Comparison of ENCODE assay signal across 17 cellular contexts in genomic region chr3:155978324-155978723, GRCh38.
DNase-seq lines count a peak whose midpoint lies in the region; ATAC-seq, FAIRE-seq and TF ChIP-seq lines count a peak whose summit lies in the region.
"Had no signal": no experiment of that assay in that cellular context is flagged by ENCODE, and none has a peak within 500 bp of the region (broad histone marks: within the 10 kb centered on the region; RNA-seq: fewer than 3 reads in every experiment).

No MANE protein-coding gene starts in this region.

- H3F3A ChIP-seq in PC-9 (ENCODE audit: insufficient read depth, low read depth), result no peaks in the 10 kb centered on the region

- H3K27ac Mint-ChIP-seq in activated CD8-positive, alpha-beta T cell treated with anti-CD3 and anti-CD28 coated beads, Interleukin-2, amount 10 ng/mL, durations not matched to agents 7 days and 5 days, result no peak overlapping the region
- H3K27ac Mint-ChIP-seq: activated naive CD8-positive, alpha-beta T cell treated with anti-CD3 and anti-CD28 coated beads, Interleukin-2, amount 10 ng/mL, durations not matched to agents 7 days and 5 days had no signal

- ATAC-seq in Right ventricle myocardium inferior, result no peak
- ATAC-seq in activated CD8-positive, alpha-beta T cell treated with anti-CD3 and anti-CD28 coated beads, Interleukin-2, amount 10 ng/mL, durations not matched to agents 7 days and 5 days, result no peak

- H3K9me3 ChIP-seq in left ventricle myocardium inferior (replicated peaks) (no peaks in the 10 kb centered on the region), PC-9 (ENCODE audit: insufficient read depth, low read depth) (no peaks in the 10 kb centered on the region), Karpas-422 (ENCODE audit: low read length) (no peaks in the 10 kb centered on the region)
- H3K9me3 ChIP-seq: BLaER1, upper lobe of left lung had no signal

- DNase-seq in left ventricle myocardium inferior, result no peak
- no peak for DNase-seq in Right ventricle myocardium inferior (ENCODE audit: missing footprints)
- DNase-seq in PC-9, result no peak
- DNase-seq in fibroblast of pulmonary artery (ENCODE audit: low read depth), result no peak
- DNase-seq in activated CD8-positive, alpha-beta T cell treated with anti-CD3 and anti-CD28 coated beads, Interleukin-2, amount 10 ng/mL, durations not matched to agents 7 days and 5 days, result no peak
- DNase-seq in H54 (ENCODE audit: insufficient read length, low spot score), result no peak
- no peak for DNase-seq in NCI-H2196 (lab: John Stamatoyannopoulos, UW; ENCODE audit: unreplicated experiment)
- no peak for DNase-seq in Karpas-422
- DNase-seq: activated CD4-positive, alpha-beta T cell treated with anti-CD3 and anti-CD28 coated beads for 1 hour; activated naive CD8-positive, alpha-beta T cell treated with anti-CD3 and anti-CD28 coated beads, Interleukin-2, amount 10 ng/mL, durations not matched to agents 7 days and 5 days; activated T-cell treated with anti-CD3 and anti-CD28 coated beads for 4 hours; cortex of kidney; midbrain; NCI-H1694 treated with DMSO at 0.1 percent for 48 hours; stimulated activated CD8-positive, alpha-beta memory T cell treated with anti-CD3 and anti-CD28 coated beads, Interleukin-4, amount 100 ng/mL, for 48 hours had no signal

- no peak for TF ChIP-seq POLR2A in H54 (IDR thresholded peaks at IDR 0.05; ENCODE audit: low read depth, low read length)

- H3K36me3 ChIP-seq in left ventricle myocardium inferior (no peaks in the 10 kb centered on the region), PC-9 (ENCODE audit: low read depth) (no peaks in the 10 kb centered on the region), Karpas-422 (ENCODE audit: insufficient read depth, low read length) (no peaks in the 10 kb centered on the region)
- H3K36me3 ChIP-seq: BLaER1, upper lobe of left lung had no signal

- H3K4me1 ChIP-seq in left ventricle myocardium inferior (no peaks in the 10 kb centered on the region), PC-9 (replicated peaks; ENCODE audit: insufficient read depth) (no peaks in the 10 kb centered on the region), Karpas-422 (ENCODE audit: low read length) (no peaks in the 10 kb centered on the region)
- H3K4me1 ChIP-seq: BLaER1, upper lobe of left lung had no signal

- H3K79me2 ChIP-seq in PC-9 (ENCODE audit: low read depth) (no peaks in the 10 kb centered on the region), Karpas-422 (ENCODE audit: low read length) (no peaks in the 10 kb centered on the region)

- no peaks in the 10 kb centered on the region for H3K9me3 Mint-ChIP-seq in activated CD8-positive, alpha-beta T cell treated with anti-CD3 and anti-CD28 coated beads, Interleukin-2, amount 10 ng/mL, durations not matched to agents 7 days and 5 days (ENCODE audit: insufficient read depth)
- H3K9me3 Mint-ChIP-seq: activated naive CD8-positive, alpha-beta T cell treated with anti-CD3 and anti-CD28 coated beads, Interleukin-2, amount 10 ng/mL, durations not matched to agents 7 days and 5 days had no signal

- intact Hi-C loops in left ventricle myocardium inferior (cut with micrococcal nuclease), result no loop called here
- intact Hi-C loops in Right ventricle myocardium inferior (cut with DNase I), result no loop called here
- intact Hi-C loops in PC-9 (cut with micrococcal nuclease; ENCODE audit: unreplicated experiment), result no loop called here

- H3K4me1 Mint-ChIP-seq in activated CD8-positive, alpha-beta T cell treated with anti-CD3 and anti-CD28 coated beads, Interleukin-2, amount 10 ng/mL, durations not matched to agents 7 days and 5 days (ENCODE audit: low read depth), result no peaks in the 10 kb centered on the region
- H3K4me1 Mint-ChIP-seq: activated naive CD8-positive, alpha-beta T cell treated with anti-CD3 and anti-CD28 coated beads, Interleukin-2, amount 10 ng/mL, durations not matched to agents 7 days and 5 days had no signal

- no peak overlapping the region for H3K9ac ChIP-seq in Karpas-422 (ENCODE audit: low read length)
- H3K9ac ChIP-seq: BLaER1 had no signal

- TF ChIP-seq CTCF in left ventricle myocardium inferior (IDR thresholded peaks at IDR 0.05; ENCODE audit: borderline replicate concordance) (peak; percentile 9), PC-9 (conservative IDR thresholded peaks at IDR 0.05) (peak; percentile 44; the same call in 1 of the 2 replicates), fibroblast of pulmonary artery (IDR thresholded peaks at IDR 0.05; ENCODE audit: low read length, missing control alignments) (peak; percentile 44)

- H3K4me3 Mint-ChIP-seq in activated CD8-positive, alpha-beta T cell treated with anti-CD3 and anti-CD28 coated beads, Interleukin-2, amount 10 ng/mL, durations not matched to agents 7 days and 5 days, result no peak overlapping the region
- H3K4me3 Mint-ChIP-seq: activated naive CD8-positive, alpha-beta T cell treated with anti-CD3 and anti-CD28 coated beads, Interleukin-2, amount 10 ng/mL, durations not matched to agents 7 days and 5 days had no signal

- no peaks in the 10 kb centered on the region for H3K36me3 Mint-ChIP-seq in activated CD8-positive, alpha-beta T cell treated with anti-CD3 and anti-CD28 coated beads, Interleukin-2, amount 10 ng/mL, durations not matched to agents 7 days and 5 days (ENCODE audit: low read depth)
- H3K36me3 Mint-ChIP-seq: activated naive CD8-positive, alpha-beta T cell treated with anti-CD3 and anti-CD28 coated beads, Interleukin-2, amount 10 ng/mL, durations not matched to agents 7 days and 5 days had no signal

- H3K4me3 ChIP-seq in left ventricle myocardium inferior (no peak overlapping the region), PC-9 (no peak overlapping the region), fibroblast of pulmonary artery (replicated peaks; ENCODE audit: low read depth, low read length) (no peak overlapping the region), Karpas-422 (ENCODE audit: low read length) (no peak overlapping the region)
- H3K4me3 ChIP-seq: BLaER1, upper lobe of left lung had no signal

- no TSS peak for BruUV-seq in PC-9 (replicated peaks; lab: Mats Ljungman, UMichigan)

- POLR2A ChIA-PET in PC-9 (lab: Charles Lee; ENCODE audit: unreplicated experiment), result no interaction called here
- POLR2A ChIA-PET in activated CD8-positive, alpha-beta T cell treated with anti-CD3 and anti-CD28 coated beads, Interleukin-2, amount 10 ng/mL, durations not matched to agents 7 days and 5 days (lab: Charles Lee), result no interaction called here

- FAIRE-seq in H54 (lab: Jason Lieb, UNC), result no peak

- no peaks in the 10 kb centered on the region for H3K27me3 ChIP-seq in left ventricle myocardium inferior (ENCODE audit: low read depth)
- no peaks in the 10 kb centered on the region for H3K27me3 ChIP-seq in PC-9 (ENCODE audit: insufficient read depth, low read depth)
- no peaks in the 10 kb centered on the region for H3K27me3 ChIP-seq in Karpas-422 (ENCODE audit: low read length)
- H3K27me3 ChIP-seq: BLaER1, upper lobe of left lung had no signal

- H3K27me3 Mint-ChIP-seq in activated CD8-positive, alpha-beta T cell treated with anti-CD3 and anti-CD28 coated beads, Interleukin-2, amount 10 ng/mL, durations not matched to agents 7 days and 5 days (ENCODE audit: low read depth), result no peaks in the 10 kb centered on the region

- H4K20me1 ChIP-seq in PC-9 (ENCODE audit: insufficient read depth) (no peaks in the 10 kb centered on the region), Karpas-422 (ENCODE audit: insufficient read depth, low read depth, low read length) (peaks cover 5% of the 10 kb centered on the region; the same call in 1 of the 2 replicates)
- H4K20me1 ChIP-seq: BLaER1 had no signal

- H3K27ac ChIP-seq in left ventricle myocardium inferior (replicated peaks), result no peak overlapping the region
- H3K27ac ChIP-seq in PC-9, result no peak overlapping the region
- H3K27ac ChIP-seq in Karpas-422 (ENCODE audit: low read length), result no peak overlapping the region
- H3K27ac ChIP-seq: BLaER1, upper lobe of left lung had no signal

- no peaks in the 10 kb centered on the region for H3K9me2 ChIP-seq in PC-9 (ENCODE audit: insufficient read depth)
- H3K9me2 ChIP-seq in Karpas-422 (replicated peaks; ENCODE audit: insufficient read depth, low read length), result no peaks in the 10 kb centered on the region

- CTCF ChIA-PET in PC-9 (lab: Charles Lee), result interaction anchor here (0.6 kb wide), 1 partner anchor 111 kb away, joined by 3 read pairs; no protein-coding TSS in a partner anchor
- CTCF ChIA-PET in activated CD8-positive, alpha-beta T cell treated with anti-CD3 and anti-CD28 coated beads, Interleukin-2, amount 10 ng/mL, durations not matched to agents 7 days and 5 days (lab: Charles Lee), result no interaction called here

- H3K4me2 ChIP-seq in PC-9 (no peak overlapping the region), Karpas-422 (ENCODE audit: low read depth, low read length, poor library complexity, severe bottlenecking) (no peak overlapping the region)
- H3K4me2 ChIP-seq: BLaER1 had no signal

- H2AFZ ChIP-seq in PC-9 (no peak overlapping the region), Karpas-422 (ENCODE audit: low read length) (no peak overlapping the region)
